In genomic region chr12:54285150-54286041, GRCh38 we compare ENCODE assay signal across 10 cellular contexts.
DNase-seq lines count a peak whose midpoint lies in the region; ATAC-seq, FAIRE-seq and TF ChIP-seq lines count a peak whose summit lies in the region.
"Had no signal": no experiment of that assay in that cellular context is flagged by ENCODE, and none has a peak within 500 bp of the region (broad histone marks: within the 10 kb centered on the region; RNA-seq: fewer than 3 reads in every experiment).

No MANE protein-coding gene starts in this region.

- peak overlapping the region; percentile 7 to 24 for H3K9ac ChIP-seq in mucosa of rectum (ENCODE audit: low read depth in 1 of 2, low read length in 2 of 2)

- peaks cover 51 to 54% of the 10 kb centered on the region in 2 donors for H3K36me3 ChIP-seq in mucosa of rectum (ENCODE audit: control insufficient read depth in 2 of 2, insufficient read depth in 2 of 2, low read length in 2 of 2)

- no peak overlapping the region for H3K4me3 ChIP-seq in AG10803 (ENCODE audit: low read length)
- H3K4me3 ChIP-seq in astrocyte of the cerebellum (ENCODE audit: low read depth, low read length), result peak overlapping the region; percentile 20
- H3K4me3 ChIP-seq in mucosa of rectum (ENCODE audit: low read length in 2 of 2), result peak overlapping the region; percentile 28 to 44

- ATAC-seq in HG02798 (IDR thresholded peaks at IDR 0.05; ENCODE audit: poor library complexity, unreplicated experiment), result no peak
- no peak for ATAC-seq in HG02852 (IDR thresholded peaks at IDR 0.05; ENCODE audit: unreplicated experiment)

- no peaks in the 10 kb centered on the region for H3K27me3 ChIP-seq in mucosa of rectum (ENCODE audit: control insufficient read depth in 2 of 2, insufficient read depth in 2 of 2, low read length in 2 of 2)

- CTCF ChIA-PET in HEK293T (lab: Yijun Ruan, JAX), result interaction anchor here (0.7 to 0.9 kb wide), 3 partner anchors 13 to 51 kb away, joined by 3 to 8 read pairs (median 6); no protein-coding TSS in a partner anchor

- H3K27ac ChIP-seq in mucosa of rectum (ENCODE audit: low read depth in 2 of 2, low read length in 2 of 2), result peak overlapping the region; percentile 48 to 51

- in situ Hi-C loops in astrocyte of the cerebellum (cut with HindIII; ENCODE audit: low sequenced_read_pairs), result no loop called here

- no peak for DNase-seq in AG10803 (ENCODE audit: low read depth)
- DNase-seq in HEK293T (ENCODE audit: extremely low spot score), result no peak
- DNase-seq in astrocyte of the cerebellum (ENCODE audit: low read depth), result no peak
- DNase-seq in D341Med (ENCODE audit: low spot score), result no peak
- DNase-seq in HTR-8/SVneo (ENCODE audit: insufficient read length, low spot score), result no peak
- DNase-seq: left ventricle myocardium superior, NCI-H526 treated with DMSO at 0.1 percent for 48 hours had no signal

- H3K9me3 ChIP-seq in mucosa of rectum (ENCODE audit: control insufficient read depth in 2 of 2, low read length in 2 of 2), result no peaks in the 10 kb centered on the region

- peaks cover 56 to 63% of the 10 kb centered on the region in 2 donors for H3K4me1 ChIP-seq in mucosa of rectum (ENCODE audit: control insufficient read depth in 2 of 2, insufficient read depth in 2 of 2, low read length in 2 of 2)

- no peak for FAIRE-seq in HTR-8/SVneo (lab: Jason Lieb, UNC)

- peak; percentile 54 for TF ChIP-seq CTCF in AG10803 (conservative IDR thresholded peaks at IDR 0.05; ENCODE audit: low read length)
- TF ChIP-seq CTCF in astrocyte of the cerebellum (IDR thresholded peaks at IDR 0.05; ENCODE audit: low read depth, low read length, missing control alignments), result peak; percentile 12

- POLR2A ChIA-PET in HEK293T (lab: Yijun Ruan, JAX), result interaction anchor here (1.2 to 3.1 kb wide), 4 partner anchors 16 to 74 kb away, joined by 3 to 16 read pairs (median 6); no protein-coding TSS in a partner anchor

TF ChIP-seq in HEK293T, 16 proteins besides CTCF, POLR2A, EP300 and RAD21:
- TF ChIP-seq PKNOX1 (IDR thresholded peaks at IDR 0.05) (no peak), BHLHE40 (IDR thresholded peaks at IDR 0.05; ENCODE audit: borderline replicate concordance) (0 out of 2 replicates have a peak, but pooled peaks have one; percentile 12), L3MBTL2 (conservative IDR thresholded peaks at IDR 0.05) (no peak), NFRKB (IDR thresholded peaks at IDR 0.05) (no peak), FOXM1 (IDR thresholded peaks at IDR 0.05; ENCODE audit: borderline replicate concordance) (no peak), ELF4 (IDR thresholded peaks at IDR 0.05) (no peak), ARNT (IDR thresholded peaks at IDR 0.05) (no peak), HDGF (IDR thresholded peaks at IDR 0.05; ENCODE audit: borderline replicate concordance) (no peak)
